ENCODE assay signal across 18 cellular contexts in genomic region chr10:70254795-70255328, GRCh38. TPM values are rescaled to one million over a fixed set of nuclear protein-coding genes. Genes with fewer than 3 reads are reported as not detected.
DNase-seq lines count a peak whose midpoint lies in the region; ATAC-seq and TF ChIP-seq lines count a peak whose summit lies in the region.
"Had no signal": no experiment of that assay in that cellular context is flagged by ENCODE, and none has a peak within 500 bp of the region (broad histone marks: within the 10 kb centered on the region; RNA-seq: fewer than 3 reads in every experiment).

No MANE protein-coding gene starts in this region.

- DNase-seq in CD8-positive, alpha-beta T cell, result no peak
- DNase-seq in activated B cell treated with CpG ODN at 0.5 μM for 24 hours (no peak), esophagus muscularis mucosa (ENCODE audit: extremely low spot score) (no peak), OCI-M1 (lab: John Stamatoyannopoulos, UW) (no peak)
- peak in 1 of 2 donors; percentile 10 for DNase-seq in stimulated activated naive CD8-positive, alpha-beta T cell treated with anti-CD3 and anti-CD28 coated beads, Interleukin-15, amount 100 ng/mL, for 72 hours
- DNase-seq: activated CD4-positive, alpha-beta memory T cell treated with anti-CD3 and anti-CD28 coated beads, Interleukin-2, amount 10 ng/mL, durations not matched to agents 7 days and 5 days; DMS 273 treated with DMSO at 0.1 percent for 48 hours; foreskin melanocyte; KBM-7; left cardiac atrium; NCI-H2107; NCI-H526 treated with DMSO at 0.1 percent for 48 hours had no signal

- POLR2A ChIA-PET in CD8-positive, alpha-beta T cell (lab: Charles Lee), result no interaction called here
- POLR2A ChIA-PET in activated B cell treated with CpG ODN at 0.5 μM for 24 hours (lab: Charles Lee), result no interaction called here

- H3K27ac Mint-ChIP-seq in CD8-positive, alpha-beta T cell, result no peak overlapping the region
- no peak overlapping the region for H3K27ac Mint-ChIP-seq in activated B cell treated with CpG ODN at 0.5 μM for 24 hours
- no peak overlapping the region for H3K27ac Mint-ChIP-seq in stimulated activated naive CD8-positive, alpha-beta T cell treated with anti-CD3 and anti-CD28 coated beads, Interleukin-15, amount 100 ng/mL, for 72 hours
- H3K27ac Mint-ChIP-seq: activated CD4-positive, alpha-beta memory T cell treated with anti-CD3 and anti-CD28 coated beads, Interleukin-2, amount 10 ng/mL, durations not matched to agents 7 days and 5 days had no signal

- H3K4me1 Mint-ChIP-seq in CD8-positive, alpha-beta T cell (ENCODE audit: low read depth), result peaks cover 15% of the 10 kb centered on the region
- peaks cover 10% of the 10 kb centered on the region for H3K4me1 Mint-ChIP-seq in activated B cell treated with CpG ODN at 0.5 μM for 24 hours
- peaks cover 10% of the 10 kb centered on the region for H3K4me1 Mint-ChIP-seq in stimulated activated naive CD8-positive, alpha-beta T cell treated with anti-CD3 and anti-CD28 coated beads, Interleukin-15, amount 100 ng/mL, for 72 hours

- no peaks in the 10 kb centered on the region for H3K9me3 Mint-ChIP-seq in CD8-positive, alpha-beta T cell
- H3K9me3 Mint-ChIP-seq in activated B cell treated with CpG ODN at 0.5 μM for 24 hours, result no peaks in the 10 kb centered on the region
- no peaks in the 10 kb centered on the region for H3K9me3 Mint-ChIP-seq in stimulated activated naive CD8-positive, alpha-beta T cell treated with anti-CD3 and anti-CD28 coated beads, Interleukin-15, amount 100 ng/mL, for 72 hours
- H3K9me3 Mint-ChIP-seq: activated CD4-positive, alpha-beta memory T cell treated with anti-CD3 and anti-CD28 coated beads, Interleukin-2, amount 10 ng/mL, durations not matched to agents 7 days and 5 days had no signal

- peaks cover 40% of the 10 kb centered on the region for H3K27me3 Mint-ChIP-seq in CD8-positive, alpha-beta T cell (ENCODE audit: low read depth)
- peaks cover 31% of the 10 kb centered on the region for H3K27me3 Mint-ChIP-seq in activated B cell treated with CpG ODN at 0.5 μM for 24 hours
- peaks cover 64% of the 10 kb centered on the region for H3K27me3 Mint-ChIP-seq in stimulated activated naive CD8-positive, alpha-beta T cell treated with anti-CD3 and anti-CD28 coated beads, Interleukin-15, amount 100 ng/mL, for 72 hours

- no peaks in the 10 kb centered on the region for H3K36me3 Mint-ChIP-seq in CD8-positive, alpha-beta T cell
- H3K36me3 Mint-ChIP-seq in activated B cell treated with CpG ODN at 0.5 μM for 24 hours (ENCODE audit: low read depth), result no peaks in the 10 kb centered on the region

- ATAC-seq in CD8-positive, alpha-beta T cell, result peak; percentile 34
- ATAC-seq in activated B cell treated with CpG ODN at 0.5 μM for 24 hours (ENCODE audit: low read depth), result no peak
- peak; percentile 46 for ATAC-seq in stimulated activated naive CD8-positive, alpha-beta T cell treated with anti-CD3 and anti-CD28 coated beads, Interleukin-15, amount 100 ng/mL, for 72 hours
- ATAC-seq in HG02642 (IDR thresholded peaks at IDR 0.05; ENCODE audit: poor library complexity, unreplicated experiment), result no peak
- ATAC-seq in HG03378 (IDR thresholded peaks at IDR 0.05; ENCODE audit: unreplicated experiment), result no peak
- ATAC-seq: Panc1 had no signal

- intact Hi-C loops in CD8-positive, alpha-beta T cell (cut with DNase I, micrococcal nuclease), result no loop called here
- intact Hi-C loops in activated B cell treated with CpG ODN at 0.5 μM for 24 hours (cut with micrococcal nuclease), result no loop called here
- intact Hi-C loops in esophagus muscularis mucosa (cut with DNase I), result no loop called here

- H3K4me3 ChIP-seq in CD8-positive, alpha-beta T cell (ENCODE audit: low read depth, low read length), result peak overlapping the region; percentile 48
- peak overlapping the region; percentile 15 to 30 (median 28) for H3K4me3 ChIP-seq in esophagus muscularis mucosa

- CTCF ChIA-PET in CD8-positive, alpha-beta T cell (lab: Charles Lee), result interaction anchor here (1.0 to 1.8 kb wide), 4 partner anchors 10 to 34 kb away, joined by 3 to 6 read pairs (median 4); no protein-coding TSS in a partner anchor
- CTCF ChIA-PET in activated B cell treated with CpG ODN at 0.5 μM for 24 hours (lab: Charles Lee), result interaction anchor here (1.6 to 2.6 kb wide), 2 partner anchors 11 to 109 kb away, joined by 5 to 11 read pairs; no protein-coding TSS in a partner anchor

- 50% methylated on average over 8 of the region's 40 CpGs for WGBS in esophagus muscularis mucosa

- no peak overlapping the region for H3K27ac ChIP-seq in CD8-positive, alpha-beta T cell (ENCODE audit: low read depth, low read length)
- no peak overlapping the region for H3K27ac ChIP-seq in esophagus muscularis mucosa (replicated peaks in 1 of 4)
- H3K27ac ChIP-seq: HL-60 had no signal

- H3K36me3 ChIP-seq in CD8-positive, alpha-beta T cell (ENCODE audit: insufficient read depth, low read length), result no peaks in the 10 kb centered on the region
- no peaks in the 10 kb centered on the region for H3K36me3 ChIP-seq in esophagus muscularis mucosa

- peaks cover 10% of the 10 kb centered on the region for H3K27me3 ChIP-seq in CD8-positive, alpha-beta T cell (ENCODE audit: insufficient read depth, low read length)
- H3K27me3 ChIP-seq in esophagus muscularis mucosa, result peaks cover 5 to 50% (median 19%) of the 10 kb centered on the region in 4 donors

- H3K4me1 ChIP-seq in CD8-positive, alpha-beta T cell (ENCODE audit: insufficient read depth, low read length), result peaks cover 11% of the 10 kb centered on the region
- H3K4me1 ChIP-seq in esophagus muscularis mucosa, result peaks cover 5 to 12% (median 10%) of the 10 kb centered on the region in 4 donors

- TF ChIP-seq POLR2A in esophagus muscularis mucosa (IDR thresholded peaks at IDR 0.05; ENCODE audit: low read depth), result no peak

- H3K4me3 Mint-ChIP-seq in CD8-positive, alpha-beta T cell, result peak overlapping the region; percentile 71
- peak overlapping the region; percentile 54 for H3K4me3 Mint-ChIP-seq in activated B cell treated with CpG ODN at 0.5 μM for 24 hours
- peak overlapping the region; percentile 74 to 82 for H3K4me3 Mint-ChIP-seq in stimulated activated naive CD8-positive, alpha-beta T cell treated with anti-CD3 and anti-CD28 coated beads, Interleukin-15, amount 100 ng/mL, for 72 hours

- no peak for TF ChIP-seq EP300 in esophagus muscularis mucosa (IDR thresholded peaks at IDR 0.05)

- H3K9me3 ChIP-seq in CD8-positive, alpha-beta T cell (ENCODE audit: low read length), result no peaks in the 10 kb centered on the region
- H3K9me3 ChIP-seq in esophagus muscularis mucosa, result no peaks in the 10 kb centered on the region

- TF ChIP-seq CTCF in CD8-positive, alpha-beta T cell (IDR thresholded peaks at IDR 0.05), result no peak
- TF ChIP-seq CTCF in activated B cell treated with CpG ODN at 0.5 μM for 24 hours (IDR thresholded peaks at IDR 0.05) (no peak), esophagus muscularis mucosa (IDR thresholded peaks at IDR 0.05) (no peak)

RNA-seq across cellular contexts. Expression of gene PPA1, which starts 21.6 kb away (rescaled TPM):
- 10 to 100 TPM; 79.9 to 83.1 TPM for total RNA-seq in CD8-positive, alpha-beta T cell
- total RNA-seq in activated B cell treated with CpG ODN at 0.5 μM for 24 hours, result 107 and 118 TPM in 2 replicates
- total RNA-seq in esophagus muscularis mucosa, result 100 to 1,000 TPM in 1 of 4 donors, 10 to 100 TPM in 3; 72.6 to 105 (median 82.2) TPM

RNA-seq across cellular contexts. Expression of gene NPFFR1, which starts 28.9 kb away (rescaled TPM):
- total RNA-seq in CD8-positive, alpha-beta T cell, result not detected
- total RNA-seq in activated B cell treated with CpG ODN at 0.5 μM for 24 hours (not detected in 2 replicates), esophagus muscularis mucosa (not detected)
- total RNA-seq: activated CD4-positive, alpha-beta memory T cell treated with anti-CD3 and anti-CD28 coated beads, Interleukin-2, amount 10 ng/mL, durations not matched to agents 7 days and 5 days; chondrocyte; subcutaneous adipose tissue had no signal

Comparison
In these comparisons a context has a peak if more than half of its experiments do, and no peak if none do; other contexts are left out.
1. ATAC-seq: peak in CD8-positive, alpha-beta T cell (single experiment) and stimulated activated naive CD8-positive, alpha-beta T cell treated with anti-CD3 and anti-CD28 coated beads, Interleukin-15, amount 100 ng/mL, for 72 hours (single experiment); none in activated B cell treated with CpG ODN at 0.5 μM for 24 hours (single experiment), HG02642 (single experiment) and HG03378 (single experiment).
2. Peak in every context shown above with its lines, with median percentiles within 50 percentile points of each other: H3K4me3 Mint-ChIP-seq.